13 cellular contexts compared by ENCODE assay signal in genomic region chr1:30058966-30059365, GRCh38.
DNase-seq lines count a peak whose midpoint lies in the region; ATAC-seq and TF ChIP-seq lines count a peak whose summit lies in the region.
"Had no signal": no experiment of that assay in that cellular context is flagged by ENCODE, and none has a peak within 500 bp of the region (broad histone marks: within the 10 kb centered on the region; RNA-seq: fewer than 3 reads in every experiment).

No MANE protein-coding gene starts in this region.

- BruUV-seq in MCF 10A (replicated peaks; lab: Mats Ljungman, UMichigan): no TSS peak

- DNase-seq in MCF 10A (ENCODE audit: unreplicated experiment): peak; percentile 92
- DNase-seq in breast epithelium (ENCODE audit: low spot score in 2 of 2): no peak
- DNase-seq in SK-MEL-5 (ENCODE audit: low read depth, low spot score): peak; percentile 75
- peak; percentile 22 for DNase-seq in fibroblast of pulmonary artery (ENCODE audit: low read depth)
- DNase-seq in stimulated activated CD4-positive, alpha-beta T cell treated with anti-CD3 and anti-CD28 coated beads, Interleukin-12 subunit alpha, Interleukin-12 subunit beta, amount 100 ng/mL, for 4 hours: no peak
- no peak for DNase-seq in T-helper 1 cell
- no peak for DNase-seq in activated T-helper 2 cell treated with anti-CD3 and anti-CD28 coated beads, Interferon-gamma antibody, Interleukin-2, Interleukin-4, amounts not matched to agents 10 μg/mL and 5 μg/mL and 100 μg/mL, durations not matched to agents 14 hours and 24 hours and 36 hours (ENCODE audit: low spot score)
- DNase-seq in CD4-positive, alpha-beta T cell: no peak
- DNase-seq: ACHN; activated T-cell treated with anti-CD3 and anti-CD28 coated beads, Interleukin-2, amount 50 U/mL, for 24 hours; NCI-H1105; OCI-M1 had no signal

- no peaks in the 10 kb centered on the region for H3K9me3 Mint-ChIP-seq in MCF 10A (ENCODE audit: unreplicated experiment)
- no peaks in the 10 kb centered on the region for H3K9me3 Mint-ChIP-seq in activated T-helper 2 cell treated with anti-CD3 and anti-CD28 coated beads, Interferon-gamma antibody, Interleukin-2, Interleukin-4, amounts not matched to agents 10 μg/mL and 5 μg/mL and 100 μg/mL, durations not matched to agents 14 hours and 24 hours and 36 hours
- no peaks in the 10 kb centered on the region for H3K9me3 Mint-ChIP-seq in CD4-positive, alpha-beta T cell
- H3K9me3 Mint-ChIP-seq: activated T-cell treated with anti-CD3 and anti-CD28 coated beads, Interleukin-2, amount 50 U/mL, for 24 hours had no signal

- intact Hi-C loops in MCF 10A (cut with micrococcal nuclease) (no loop called here), breast epithelium (cut with DNase I; ENCODE audit: low total_unique reads) (no loop called here)
- intact Hi-C loops in activated T-helper 2 cell treated with anti-CD3 and anti-CD28 coated beads, Interferon-gamma antibody, Interleukin-2, Interleukin-4, amounts not matched to agents 10 μg/mL and 5 μg/mL and 100 μg/mL, durations not matched to agents 14 hours and 24 hours and 36 hours (cut with micrococcal nuclease): no loop called here
- intact Hi-C loops in CD4-positive, alpha-beta T cell (cut with DNase I, micrococcal nuclease): no loop called here

- CTCF ChIA-PET in MCF 10A (lab: Yijun Ruan, JAX): interaction anchor here (1.2 kb wide), 1 partner anchor 321 kb away, joined by 5 read pairs; no protein-coding TSS in a partner anchor
- CTCF ChIA-PET in CD4-positive, alpha-beta T cell (lab: Charles Lee): no interaction called here

- in situ Hi-C loops in SK-MEL-5 (cut with HindIII; ENCODE audit: low pct_unique_long_range_greater_than_20kb, low sequenced_read_pairs): no loop called here

- H3K4me1 ChIP-seq in breast epithelium: no peaks in the 10 kb centered on the region

- H3K27ac Mint-ChIP-seq in MCF 10A (ENCODE audit: low read depth, unreplicated experiment): no peak overlapping the region
- H3K27ac Mint-ChIP-seq in activated T-helper 2 cell treated with anti-CD3 and anti-CD28 coated beads, Interferon-gamma antibody, Interleukin-2, Interleukin-4, amounts not matched to agents 10 μg/mL and 5 μg/mL and 100 μg/mL, durations not matched to agents 14 hours and 24 hours and 36 hours: no peak overlapping the region
- H3K27ac Mint-ChIP-seq in CD4-positive, alpha-beta T cell: no peak overlapping the region
- H3K27ac Mint-ChIP-seq: activated T-cell treated with anti-CD3 and anti-CD28 coated beads, Interleukin-2, amount 50 U/mL, for 24 hours had no signal

- no peak overlapping the region for H3K27ac ChIP-seq in breast epithelium
- H3K27ac ChIP-seq in CD4-positive, alpha-beta T cell (ENCODE audit: low read depth, low read length): no peak overlapping the region
- H3K27ac ChIP-seq: VCaP had no signal

- TF ChIP-seq CTCF in MCF 10A (IDR thresholded peaks at IDR 0.05; ENCODE audit: unreplicated experiment): no peak
- TF ChIP-seq CTCF in breast epithelium (IDR thresholded peaks at IDR 0.05): no peak
- TF ChIP-seq CTCF in fibroblast of pulmonary artery (IDR thresholded peaks at IDR 0.05; ENCODE audit: low read length, missing control alignments): no peak
- no peak for TF ChIP-seq CTCF in CD4-positive, alpha-beta T cell (IDR thresholded peaks at IDR 0.05)

- TF ChIP-seq POLR2A in breast epithelium (IDR thresholded peaks at IDR 0.05): no peak

- peaks cover 22% of the 10 kb centered on the region for H3K4me1 Mint-ChIP-seq in MCF 10A (ENCODE audit: insufficient read depth, unreplicated experiment)
- H3K4me1 Mint-ChIP-seq in activated T-helper 2 cell treated with anti-CD3 and anti-CD28 coated beads, Interferon-gamma antibody, Interleukin-2, Interleukin-4, amounts not matched to agents 10 μg/mL and 5 μg/mL and 100 μg/mL, durations not matched to agents 14 hours and 24 hours and 36 hours (ENCODE audit: low read depth): no peaks in the 10 kb centered on the region
- H3K4me1 Mint-ChIP-seq in CD4-positive, alpha-beta T cell (ENCODE audit: low read depth): no peaks in the 10 kb centered on the region

- no peaks in the 10 kb centered on the region for H3K9me3 ChIP-seq in breast epithelium
- no peaks in the 10 kb centered on the region for H3K9me3 ChIP-seq in CD4-positive, alpha-beta T cell (ENCODE audit: control insufficient read depth, low read length)

- peaks cover 23% of the 10 kb centered on the region for H3K27me3 Mint-ChIP-seq in MCF 10A (ENCODE audit: insufficient read depth, unreplicated experiment)
- peaks cover 2% of the 10 kb centered on the region for H3K27me3 Mint-ChIP-seq in activated T-helper 2 cell treated with anti-CD3 and anti-CD28 coated beads, Interferon-gamma antibody, Interleukin-2, Interleukin-4, amounts not matched to agents 10 μg/mL and 5 μg/mL and 100 μg/mL, durations not matched to agents 14 hours and 24 hours and 36 hours (ENCODE audit: low read depth)
- H3K27me3 Mint-ChIP-seq in CD4-positive, alpha-beta T cell: peaks cover 12% of the 10 kb centered on the region

- H3K27me3 ChIP-seq in breast epithelium: peaks cover 0 to 2% of the 10 kb centered on the region in 2 donors
- H3K27me3 ChIP-seq in CD4-positive, alpha-beta T cell (ENCODE audit: control insufficient read depth, insufficient read depth, low read length): no peaks in the 10 kb centered on the region

- no peak for ATAC-seq in CD4-positive, alpha-beta T cell (ENCODE audit: poor library complexity)

- no peaks in the 10 kb centered on the region for H3K36me3 Mint-ChIP-seq in MCF 10A (ENCODE audit: insufficient read depth, unreplicated experiment)
- no peaks in the 10 kb centered on the region for H3K36me3 Mint-ChIP-seq in activated T-helper 2 cell treated with anti-CD3 and anti-CD28 coated beads, Interferon-gamma antibody, Interleukin-2, Interleukin-4, amounts not matched to agents 10 μg/mL and 5 μg/mL and 100 μg/mL, durations not matched to agents 14 hours and 24 hours and 36 hours (ENCODE audit: low read depth)
- no peaks in the 10 kb centered on the region for H3K36me3 Mint-ChIP-seq in CD4-positive, alpha-beta T cell (ENCODE audit: low read depth)

- POLR2A ChIA-PET in MCF 10A (lab: Yijun Ruan, JAX): no interaction called here
- POLR2A ChIA-PET in CD4-positive, alpha-beta T cell (lab: Charles Lee): no interaction called here

- H3K36me3 ChIP-seq in breast epithelium: no peaks in the 10 kb centered on the region

- no peak overlapping the region for H3K4me3 Mint-ChIP-seq in MCF 10A (ENCODE audit: unreplicated experiment)
- no peak overlapping the region for H3K4me3 Mint-ChIP-seq in activated T-helper 2 cell treated with anti-CD3 and anti-CD28 coated beads, Interferon-gamma antibody, Interleukin-2, Interleukin-4, amounts not matched to agents 10 μg/mL and 5 μg/mL and 100 μg/mL, durations not matched to agents 14 hours and 24 hours and 36 hours (ENCODE audit: low read depth)
- no peak overlapping the region for H3K4me3 Mint-ChIP-seq in CD4-positive, alpha-beta T cell
- H3K4me3 Mint-ChIP-seq: activated T-cell treated with anti-CD3 and anti-CD28 coated beads, Interleukin-2, amount 50 U/mL, for 24 hours had no signal

- no peak overlapping the region for H3K4me3 ChIP-seq in breast epithelium
- no peak overlapping the region for H3K4me3 ChIP-seq in fibroblast of pulmonary artery (replicated peaks; ENCODE audit: low read depth, low read length)

Comparison
In these comparisons a context has a peak if more than half of its experiments do, and no peak if none do; other contexts are left out.
1. DNase-seq: peak in MCF 10A (single experiment), SK-MEL-5 (single experiment) and fibroblast of pulmonary artery (single experiment); none in breast epithelium (0 of 2), stimulated activated CD4-positive, alpha-beta T cell treated with anti-CD3 and anti-CD28 coated beads, Interleukin-12 subunit alpha, Interleukin-12 subunit beta, amount 100 ng/mL, for 4 hours (single experiment), T-helper 1 cell (0 of 5), activated T-helper 2 cell treated with anti-CD3 and anti-CD28 coated beads, Interferon-gamma antibody, Interleukin-2, Interleukin-4, amounts not matched to agents 10 μg/mL and 5 μg/mL and 100 μg/mL, durations not matched to agents 14 hours and 24 hours and 36 hours (single experiment) and CD4-positive, alpha-beta T cell (0 of 10).